Comparison of ENCODE assay signal across 1 cellular context in genomic region chr15:101070502-101071273, GRCh38.
TF ChIP-seq lines count a peak whose summit lies in the region.

No MANE protein-coding gene starts in this region.

TF ChIP-seq in HepG2, 621 proteins besides CTCF, POLR2A, EP300 and RAD21 (continued from another document and continues in another):
- TF ChIP-seq ZNF609 (CRISPR knock-in tag; IDR thresholded peaks at IDR 0.05; ENCODE audit: borderline replicate concordance) (peak; percentile 98), ZNF639 (CRISPR knock-in tag; conservative IDR thresholded peaks at IDR 0.05) (peak; percentile 86; the same call in 1 of the 2 replicates), ZNF382 (CRISPR knock-in tag; IDR thresholded peaks at IDR 0.05; ENCODE audit: borderline replicate concordance) (no peak), NR2C2 (CRISPR knock-in tag; IDR thresholded peaks at IDR 0.05; ENCODE audit: borderline replicate concordance) (peak; percentile 84), ZFP41 (CRISPR knock-in tag; IDR thresholded peaks at IDR 0.05; ENCODE audit: borderline replicate concordance) (no peak), XBP1 (CRISPR knock-in tag; IDR thresholded peaks at IDR 0.05) (no peak), ZNF281 (CRISPR knock-in tag; IDR thresholded peaks at IDR 0.05; ENCODE audit: borderline replicate concordance) (0 out of 2 replicates have a peak, but pooled peaks have one; percentile 51), ARID4A (CRISPR knock-in tag; IDR thresholded peaks at IDR 0.05; ENCODE audit: borderline replicate concordance) (peak; percentile 66; the same call in 1 of the 2 replicates), THRA (CRISPR knock-in tag; IDR thresholded peaks at IDR 0.05; ENCODE audit: borderline replicate concordance) (peak; percentile 88; the same call in 1 of the 2 replicates), ZNF496 (CRISPR knock-in tag; IDR thresholded peaks at IDR 0.05; ENCODE audit: insufficient replicate concordance) (no peak), HMGXB3 (CRISPR knock-in tag; IDR thresholded peaks at IDR 0.05; ENCODE audit: borderline replicate concordance) (peak; percentile 25; the same call in 1 of the 2 replicates), NFIC (IDR thresholded peaks at IDR 0.05; ENCODE audit: low read length) (peak; percentile 96), U2AF2 (IDR thresholded peaks at IDR 0.05; ENCODE audit: low read depth, low read length) (no peak), ZFYVE20 (CRISPR knock-in tag; IDR thresholded peaks at IDR 0.05; ENCODE audit: borderline replicate concordance, low read depth) (no peak), ZNF777 (CRISPR knock-in tag; IDR thresholded peaks at IDR 0.05) (no peak), ATF2 (CRISPR knock-in tag; IDR thresholded peaks at IDR 0.05) (peak; percentile 60; the same call in 1 of the 2 replicates), KDM5B (CRISPR knock-in tag; IDR thresholded peaks at IDR 0.05; ENCODE audit: borderline replicate concordance) (no peak), CCDC6 (CRISPR knock-in tag; IDR thresholded peaks at IDR 0.05) (no peak), KLF16 (CRISPR knock-in tag; IDR thresholded peaks at IDR 0.05) (peak in 1 of 2 experiments; percentile 92; a peak in 2 of 4 replicates), ATRX (CRISPR knock-in tag; IDR thresholded peaks at IDR 0.05; ENCODE audit: borderline replicate concordance) (no peak), ETV6 (CRISPR knock-in tag; conservative IDR thresholded peaks at IDR 0.05) (no peak), KMT2B (CRISPR knock-in tag; IDR thresholded peaks at IDR 0.05) (0 out of 2 replicates have a peak, but pooled peaks have one; percentile 56), POGK (CRISPR knock-in tag; conservative IDR thresholded peaks at IDR 0.05) (peak; percentile 59; the same call in 1 of the 2 replicates), ZFP36L2 (CRISPR knock-in tag; IDR thresholded peaks at IDR 0.05) (no peak), YEATS4 (CRISPR knock-in tag; IDR thresholded peaks at IDR 0.05; ENCODE audit: borderline replicate concordance) (peak; percentile 82; the same call in 1 of the 2 replicates), ETS1 (CRISPR knock-in tag; IDR thresholded peaks at IDR 0.05) (no peak), TSC22D2 (CRISPR knock-in tag; IDR thresholded peaks at IDR 0.05; ENCODE audit: borderline replicate concordance) (no peak; the same call in 1 of the 2 replicates), CBX5 (CRISPR knock-in tag; IDR thresholded peaks at IDR 0.05; ENCODE audit: borderline replicate concordance) (no peak), DMAP1 (CRISPR knock-in tag; IDR thresholded peaks at IDR 0.05) (0 out of 2 replicates have a peak, but pooled peaks have one; percentile 31)
